Comparison of ENCODE assay signal across 2 cellular contexts in genomic region chr16:3490911-3491629, GRCh38.
A peak's percentile ranks its signal among the peaks of the same experiment; 100 is the strongest.
TF ChIP-seq lines count a peak whose summit lies in the region.

No MANE protein-coding gene starts in this region.

TF ChIP-seq in HEK293, 187 proteins besides CTCF, POLR2A, EP300 and RAD21:
- TF ChIP-seq ZFP37 (tag by site-specific recombination; IDR thresholded peaks at IDR 0.05) (no peak), EGR2 (tag by site-specific recombination; IDR thresholded peaks at IDR 0.05; ENCODE audit: low read depth) (peak; percentile 53), ZFHX2 (tag by site-specific recombination; conservative IDR thresholded peaks at IDR 0.05) (peak; percentile 54)

TF ChIP-seq in SK-N-SH, 30 proteins besides CTCF, POLR2A, EP300 and RAD21:
- TF ChIP-seq ELF1 (IDR thresholded peaks at IDR 0.05) (no peak), USF2 (IDR thresholded peaks at IDR 0.05; ENCODE audit: borderline replicate concordance, low read depth, low read length) (no peak), REST (IDR thresholded peaks at IDR 0.05; ENCODE audit: low read depth, low read length) (no peak), IRF3 (IDR thresholded peaks at IDR 0.05; ENCODE audit: low read depth, low read length) (no peak), TEAD4 (IDR thresholded peaks at IDR 0.05; ENCODE audit: borderline replicate concordance, insufficient read depth) (no peak), TAF1 (IDR thresholded peaks at IDR 0.05; ENCODE audit: borderline replicate concordance, low read depth, low read length) (no peak), EZH2phosphoT487 (IDR thresholded peaks at IDR 0.05; ENCODE audit: borderline replicate concordance, low read depth) (no peak), JUND (IDR thresholded peaks at IDR 0.05) (no peak), GABPA (IDR thresholded peaks at IDR 0.05; ENCODE audit: low read depth) (no peak), RFX5 (IDR thresholded peaks at IDR 0.05; ENCODE audit: low read length) (no peak), PBX3 (IDR thresholded peaks at IDR 0.05) (no peak), FOXJ3 (CRISPR knock-in tag; IDR thresholded peaks at IDR 0.05) (no peak), YY1 (IDR thresholded peaks at IDR 0.05; ENCODE audit: low read depth) (no peak), FOXM1 (IDR thresholded peaks at IDR 0.05; ENCODE audit: low read depth) (no peak), SMC3 (IDR thresholded peaks at IDR 0.05; ENCODE audit: low read depth, low read length) (no peak), RXRA (IDR thresholded peaks at IDR 0.05; ENCODE audit: borderline replicate concordance, low read depth) (no peak)
